ENCODE assay signal across 1 cellular context in genomic region chr18:59272971-59273935, GRCh38.
A peak's percentile ranks its signal among the peaks of the same experiment; 100 is the strongest.
TF ChIP-seq lines count a peak whose summit lies in the region.

TSS of gene RAX (minus strand) at chr18:59273454. CDS start at chr18:59273206, 248 bp downstream.

TF ChIP-seq in WTC11, 78 proteins besides CTCF, POLR2A, EP300 and RAD21 (continued from another document and continues in another):
- TF ChIP-seq ATF1 (CRISPR knock-in tag; IDR thresholded peaks at IDR 0.05) (peak; percentile 96; the same call in 1 of the 2 replicates), AFF4 (CRISPR knock-in tag; IDR thresholded peaks at IDR 0.05; ENCODE audit: borderline replicate concordance) (peak; percentile 61; the same call in 1 of the 2 replicates), RORB (CRISPR knock-in tag; IDR thresholded peaks at IDR 0.05) (no peak), ZBTB21 (CRISPR knock-in tag; IDR thresholded peaks at IDR 0.05; ENCODE audit: borderline replicate concordance) (0 out of 2 replicates have a peak, but pooled peaks have one; percentile 59), E2F4 (CRISPR knock-in tag; IDR thresholded peaks at IDR 0.05; ENCODE audit: borderline replicate concordance, low read depth) (peak; percentile 90), ZNF317 (CRISPR knock-in tag; IDR thresholded peaks at IDR 0.05; ENCODE audit: borderline replicate concordance, low read depth) (peak; percentile 82), ZNF263 (CRISPR knock-in tag; IDR thresholded peaks at IDR 0.05; ENCODE audit: low read depth) (peak; percentile 82), PRRX2 (CRISPR knock-in tag; IDR thresholded peaks at IDR 0.05) (no peak), SMAD3 (CRISPR knock-in tag; IDR thresholded peaks at IDR 0.05; ENCODE audit: borderline replicate concordance) (peak; percentile 90; the same call in 1 of the 2 replicates), ZNF396 (CRISPR knock-in tag; IDR thresholded peaks at IDR 0.05; ENCODE audit: borderline replicate concordance) (no peak), PREB (CRISPR knock-in tag; IDR thresholded peaks at IDR 0.05; ENCODE audit: borderline replicate concordance) (0 out of 2 replicates have a peak, but pooled peaks have one; percentile 77), MXD4 (CRISPR knock-in tag; IDR thresholded peaks at IDR 0.05; ENCODE audit: borderline replicate concordance) (no peak), FOXP1 (CRISPR knock-in tag; IDR thresholded peaks at IDR 0.05; ENCODE audit: borderline replicate concordance) (peak; percentile 99), ELF4 (CRISPR knock-in tag; IDR thresholded peaks at IDR 0.05; ENCODE audit: low read depth) (peak; percentile 98), FOXK1 (CRISPR knock-in tag; IDR thresholded peaks at IDR 0.05) (peak; percentile 89), FOXJ3 (CRISPR knock-in tag; IDR thresholded peaks at IDR 0.05; ENCODE audit: borderline replicate concordance) (0 out of 2 replicates have a peak, but pooled peaks have one; percentile 51), CREB1 (CRISPR knock-in tag; IDR thresholded peaks at IDR 0.05) (peak; percentile 98), GTF2I (CRISPR knock-in tag; conservative IDR thresholded peaks at IDR 0.05) (no peak), HMGA2 (CRISPR knock-in tag; IDR thresholded peaks at IDR 0.05) (no peak), ZNF512 (CRISPR knock-in tag; IDR thresholded peaks at IDR 0.05; ENCODE audit: borderline replicate concordance) (peak; percentile 51; the same call in 1 of the 2 replicates), CREM (CRISPR knock-in tag; IDR thresholded peaks at IDR 0.05) (peak; percentile 68; the same call in 1 of the 2 replicates), EMX1 (CRISPR knock-in tag; IDR thresholded peaks at IDR 0.05) (no peak), NFATC4 (CRISPR knock-in tag; IDR thresholded peaks at IDR 0.05) (no peak), JUN (CRISPR knock-in tag; IDR thresholded peaks at IDR 0.05) (peak; percentile 95), ESRRA (CRISPR knock-in tag; IDR thresholded peaks at IDR 0.05; ENCODE audit: borderline replicate concordance) (peak; percentile 97), OVOL2 (CRISPR knock-in tag; IDR thresholded peaks at IDR 0.05; ENCODE audit: borderline replicate concordance) (no peak), TEAD4 (CRISPR knock-in tag; IDR thresholded peaks at IDR 0.05) (peak; percentile 94), ZNF671 (CRISPR knock-in tag; IDR thresholded peaks at IDR 0.05) (no peak), TP53 (CRISPR knock-in tag; IDR thresholded peaks at IDR 0.05) (peak; percentile 98), ZNF416 (CRISPR knock-in tag; IDR thresholded peaks at IDR 0.05) (no peak), AR (CRISPR knock-in tag; IDR thresholded peaks at IDR 0.05) (no peak), ZNF138 (CRISPR knock-in tag; conservative IDR thresholded peaks at IDR 0.05) (peak; percentile 58; the same call in 1 of the 2 replicates), IRF1 (CRISPR knock-in tag; IDR thresholded peaks at IDR 0.05) (peak; percentile 93; the same call in 1 of the 2 replicates), NR1H2 (CRISPR knock-in tag; IDR thresholded peaks at IDR 0.05) (peak; percentile 92)
- TF ChIP-seq, protein P1, sequence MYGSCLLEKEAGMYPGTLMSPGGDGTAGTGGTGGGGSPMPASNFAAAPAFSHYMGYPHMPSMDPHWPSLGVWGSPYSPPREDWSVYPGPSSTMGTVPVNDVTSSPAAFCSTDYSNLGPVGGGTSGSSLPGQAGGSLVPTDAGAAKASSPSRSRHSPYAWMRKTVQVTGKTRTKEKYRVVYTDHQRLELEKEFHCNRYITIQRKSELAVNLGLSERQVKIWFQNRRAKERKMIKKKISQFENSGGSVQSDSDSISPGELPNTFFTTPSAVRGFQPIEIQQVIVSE (CRISPR knock-in tag; IDR thresholded peaks at IDR 0.05; ENCODE audit: borderline replicate concordance), result no peak
- TF ChIP-seq, protein P2, sequence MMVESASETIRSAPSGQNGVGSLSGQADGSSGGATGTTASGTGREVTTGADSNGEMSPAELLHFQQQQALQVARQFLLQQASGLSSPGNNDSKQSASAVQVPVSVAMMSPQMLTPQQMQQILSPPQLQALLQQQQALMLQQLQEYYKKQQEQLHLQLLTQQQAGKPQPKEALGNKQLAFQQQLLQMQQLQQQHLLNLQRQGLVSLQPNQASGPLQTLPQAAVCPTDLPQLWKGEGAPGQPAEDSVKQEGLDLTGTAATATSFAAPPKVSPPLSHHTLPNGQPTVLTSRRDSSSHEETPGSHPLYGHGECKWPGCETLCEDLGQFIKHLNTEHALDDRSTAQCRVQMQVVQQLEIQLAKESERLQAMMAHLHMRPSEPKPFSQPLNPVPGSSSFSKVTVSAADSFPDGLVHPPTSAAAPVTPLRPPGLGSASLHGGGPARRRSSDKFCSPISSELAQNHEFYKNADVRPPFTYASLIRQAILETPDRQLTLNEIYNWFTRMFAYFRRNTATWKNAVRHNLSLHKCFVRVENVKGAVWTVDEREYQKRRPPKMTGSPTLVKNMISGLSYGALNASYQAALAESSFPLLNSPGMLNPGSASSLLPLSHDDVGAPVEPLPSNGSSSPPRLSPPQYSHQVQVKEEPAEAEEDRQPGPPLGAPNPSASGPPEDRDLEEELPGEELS (CRISPR knock-in tag; IDR thresholded peaks at IDR 0.05), result peak; percentile 97
- TF ChIP-seq, protein P3, sequence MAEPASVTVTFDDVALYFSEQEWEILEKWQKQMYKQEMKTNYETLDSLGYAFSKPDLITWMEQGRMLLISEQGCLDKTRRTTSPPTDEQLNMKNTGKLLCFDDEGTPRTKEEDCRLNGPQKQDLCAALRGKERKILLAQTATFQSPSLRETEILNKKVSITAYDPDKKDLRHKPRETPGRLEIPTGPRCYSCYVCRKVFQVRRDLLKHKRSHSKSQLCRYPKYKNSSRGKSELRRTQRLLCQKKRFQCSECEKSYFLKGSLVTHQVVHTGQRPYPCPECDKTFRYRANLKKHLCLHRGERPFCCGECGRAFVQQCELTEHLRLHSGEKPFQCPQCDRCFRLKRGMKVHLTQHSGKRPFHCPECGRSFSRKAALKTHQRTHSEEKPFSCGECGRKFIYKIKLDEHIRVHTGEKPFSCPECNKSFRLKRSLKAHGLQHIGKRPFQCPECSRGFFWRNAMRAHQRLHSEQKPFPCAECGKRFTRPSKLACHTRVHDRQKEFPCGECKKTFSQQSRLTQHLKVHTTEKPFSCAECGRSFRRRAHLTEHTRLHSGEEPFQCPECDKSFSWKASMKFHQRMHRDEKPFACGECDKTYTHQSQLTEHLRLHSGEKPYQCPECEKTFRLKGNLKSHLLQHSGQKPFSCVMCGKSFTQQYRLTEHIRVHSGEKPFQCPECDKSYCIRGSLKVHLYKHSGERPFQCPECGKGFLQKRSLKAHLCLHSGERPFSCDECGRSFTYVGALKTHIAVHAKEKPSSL (CRISPR knock-in tag; conservative IDR thresholded peaks at IDR 0.05), result no peak
- TF ChIP-seq, protein P4, sequence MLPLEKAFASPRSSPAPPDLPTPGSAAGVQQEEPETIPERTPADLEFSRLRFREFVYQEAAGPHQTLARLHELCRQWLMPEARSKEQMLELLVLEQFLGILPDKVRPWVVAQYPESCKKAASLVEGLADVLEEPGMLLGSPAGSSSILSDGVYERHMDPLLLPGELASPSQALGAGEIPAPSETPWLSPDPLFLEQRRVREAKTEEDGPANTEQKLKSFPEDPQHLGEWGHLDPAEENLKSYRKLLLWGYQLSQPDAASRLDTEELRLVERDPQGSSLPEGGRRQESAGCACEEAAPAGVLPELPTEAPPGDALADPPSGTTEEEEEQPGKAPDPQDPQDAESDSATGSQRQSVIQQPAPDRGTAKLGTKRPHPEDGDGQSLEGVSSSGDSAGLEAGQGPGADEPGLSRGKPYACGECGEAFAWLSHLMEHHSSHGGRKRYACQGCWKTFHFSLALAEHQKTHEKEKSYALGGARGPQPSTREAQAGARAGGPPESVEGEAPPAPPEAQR (CRISPR knock-in tag; IDR thresholded peaks at IDR 0.05), result no peak
